In the genomic region with DNA sequence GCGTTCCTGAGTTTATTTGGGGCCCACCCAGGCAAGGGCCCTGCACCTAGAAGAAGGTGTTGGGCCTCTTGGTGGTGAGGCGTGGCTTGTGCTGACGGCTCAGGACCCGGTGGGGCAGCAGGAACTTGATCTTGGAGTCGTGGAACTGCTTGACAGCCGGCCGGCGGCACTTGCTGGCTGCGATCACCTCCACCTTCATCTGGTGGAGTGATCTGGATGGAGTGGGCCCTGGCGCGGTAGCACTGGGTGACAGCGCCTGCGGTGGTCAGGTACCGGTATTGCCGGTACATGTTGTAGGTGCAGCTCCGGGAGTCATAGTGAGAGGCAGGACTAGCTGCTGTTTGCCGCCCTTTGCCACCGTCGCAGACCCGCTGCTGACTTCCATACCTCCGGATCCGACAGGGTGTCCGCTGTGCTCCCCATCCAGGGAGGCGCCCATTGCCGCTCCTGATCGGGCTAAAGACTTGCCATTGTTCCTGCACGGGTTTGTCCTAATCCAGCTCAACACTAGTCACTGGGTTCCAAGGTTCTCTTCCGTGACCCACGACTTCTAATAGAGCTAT, we compare ENCODE assay signal across 13 cellular contexts.
DNase-seq lines count a peak whose midpoint lies in the region; ATAC-seq and TF ChIP-seq lines count a peak whose summit lies in the region.
"Had no signal": no experiment of that assay in that cellular context is flagged by ENCODE, and none has a peak within 500 bp of the region (broad histone marks: within the 10 kb centered on the region; RNA-seq: fewer than 3 reads in every experiment).

No MANE protein-coding gene starts in this region.

- no peaks in the 10 kb centered on the region for H3K27me3 ChIP-seq in CD8-positive, alpha-beta T cell (ENCODE audit: insufficient read depth, low read length)
- no peaks in the 10 kb centered on the region for H3K27me3 ChIP-seq in HCT116 (ENCODE audit: insufficient read depth, low read length)
- H3K27me3 ChIP-seq in endodermal cell (ENCODE audit: control insufficient read depth, insufficient read depth, low read length, poor library complexity, severe bottlenecking), result no peaks in the 10 kb centered on the region
- no peaks in the 10 kb centered on the region for H3K27me3 ChIP-seq in A673 (replicated peaks; ENCODE audit: insufficient read depth, low read depth, low read length, poor library complexity)
- no peaks in the 10 kb centered on the region for H3K27me3 ChIP-seq in neural progenitor cell

- WGBS in endodermal cell (ENCODE audit: insufficient coverage in 1 of 2, insufficient read length in 1 of 2), 2 experiments, result 89 to 97% methylated on average over 15 to 29 of the region's 29 CpGs

- H3K4me3 Mint-ChIP-seq in CD8-positive, alpha-beta T cell, result no peak overlapping the region
- no peak overlapping the region for H3K4me3 Mint-ChIP-seq in endodermal cell
- H3K4me3 Mint-ChIP-seq in neural progenitor cell, result no peak overlapping the region
- H3K4me3 Mint-ChIP-seq: CD14-positive monocyte; CD8-positive, alpha-beta memory T cell; IgD-negative memory B cell had no signal

- no peaks in the 10 kb centered on the region for H3K36me3 ChIP-seq in CD8-positive, alpha-beta T cell (ENCODE audit: insufficient read depth, low read length)
- no peaks in the 10 kb centered on the region for H3K36me3 ChIP-seq in HCT116 (ENCODE audit: control insufficient read depth in 1 of 2, insufficient read depth in 2 of 2, low read length in 2 of 2)
- H3K36me3 ChIP-seq in endodermal cell (ENCODE audit: control insufficient read depth, insufficient read depth, low read length), result no peaks in the 10 kb centered on the region
- H3K36me3 ChIP-seq in A673 (ENCODE audit: insufficient read depth, low read length, poor library complexity, severe bottlenecking), result no peaks in the 10 kb centered on the region
- H3K36me3 ChIP-seq in neural progenitor cell, result no peaks in the 10 kb centered on the region

- H4K20me1 ChIP-seq in HCT116 (ENCODE audit: insufficient read depth) (no peaks in the 10 kb centered on the region), neural progenitor cell (ENCODE audit: low read depth) (peaks cover 1% of the 10 kb centered on the region)

- no peaks in the 10 kb centered on the region for H3K9me2 ChIP-seq in HCT116 (ENCODE audit: insufficient read depth)

- ATAC-seq in CD8-positive, alpha-beta T cell, result no peak
- ATAC-seq in HCT116, result no peak

- intact Hi-C loops in CD8-positive, alpha-beta T cell (cut with DNase I, micrococcal nuclease), result no loop called here
- intact Hi-C loops in HCT116 (cut with micrococcal nuclease), result no loop called here
- intact Hi-C loops in A673 (cut with micrococcal nuclease; ENCODE audit: unreplicated experiment), result no loop called here

- POLR2A ChIA-PET in CD8-positive, alpha-beta T cell (lab: Charles Lee), result no interaction called here
- POLR2A ChIA-PET in HCT116 (lab: Charles Lee) (no interaction called here), A673 (lab: Charles Lee; ENCODE audit: low non-redundant PET) (no interaction called here)

- H3K27ac ChIP-seq in CD8-positive, alpha-beta T cell (ENCODE audit: low read depth, low read length), result no peak overlapping the region
- H3K27ac ChIP-seq in HCT116 (ENCODE audit: low read depth, low read length) (no peak overlapping the region), endodermal cell (ENCODE audit: low read depth, low read length) (no peak overlapping the region), A673 (ENCODE audit: low read depth, low read length, poor library complexity, severe bottlenecking) (no peak overlapping the region), neural progenitor cell (no peak overlapping the region)

- DNase-seq in CD8-positive, alpha-beta T cell, result no peak
- no peak for DNase-seq in HCT116 (ENCODE audit: low read depth, low spot score)
- DNase-seq in endodermal cell, result peak; percentile 53
- DNase-seq in A673 (ENCODE audit: low spot score), result no peak
- DNase-seq in neural progenitor cell (ENCODE audit: low spot score), result no peak
- DNase-seq in NCI-H345 treated with DMSO at 0.1 percent for 48 hours (lab: John Stamatoyannopoulos, UW; ENCODE audit: unreplicated experiment), result no peak
- DNase-seq in NCI-H1105 treated with DMSO at 0.1 percent for 48 hours (lab: John Stamatoyannopoulos, UW), result no peak
- DNase-seq: Caco-2; CD8-positive, alpha-beta memory T cell; GF-D8; KG1 had no signal

- no peak overlapping the region for H3K9ac ChIP-seq in HCT116 (ENCODE audit: low read length)
- no peak overlapping the region for H3K9ac ChIP-seq in endodermal cell (ENCODE audit: extremely low read depth, low read length, poor library complexity, severe bottlenecking)
- no peak overlapping the region for H3K9ac ChIP-seq in neural progenitor cell

- H3K9me3 ChIP-seq in CD8-positive, alpha-beta T cell (ENCODE audit: low read length), result no peaks in the 10 kb centered on the region
- no peaks in the 10 kb centered on the region for H3K9me3 ChIP-seq in HCT116 (ENCODE audit: control insufficient read depth in 1 of 2, insufficient read depth in 1 of 2, low read depth in 1 of 2, low read length in 2 of 2)
- H3K9me3 ChIP-seq in endodermal cell (ENCODE audit: control insufficient read depth, low read length), result peaks cover 5% of the 10 kb centered on the region
- no peaks in the 10 kb centered on the region for H3K9me3 ChIP-seq in A673 (ENCODE audit: low read depth, low read length, poor library complexity, severe bottlenecking)
- no peaks in the 10 kb centered on the region for H3K9me3 ChIP-seq in neural progenitor cell (ENCODE audit: low read depth)
- H3K9me3 ChIP-seq: Caco-2 had no signal

- TF ChIP-seq CTCF in CD8-positive, alpha-beta T cell (IDR thresholded peaks at IDR 0.05), result no peak
- peak in 2 of 3 experiments; percentile 6 to 24; a peak in 2 of 6 replicates for TF ChIP-seq CTCF in HCT116 (IDR thresholded peaks at IDR 0.05 in 2 of 3, conservative IDR thresholded peaks at IDR 0.05 in 1 of 3; ENCODE audit: borderline replicate concordance in 1 of 3, insufficient read depth in 1 of 3, low read depth in 2 of 3, low read length in 2 of 3)
- peak; percentile 44 for TF ChIP-seq CTCF in endodermal cell (conservative IDR thresholded peaks at IDR 0.05)
- no peak for TF ChIP-seq CTCF in A673 (conservative IDR thresholded peaks at IDR 0.05; ENCODE audit: low read depth, low read length)
- no peak for TF ChIP-seq CTCF in neural progenitor cell (IDR thresholded peaks at IDR 0.05)

- TF ChIP-seq RAD21 in HCT116 (IDR thresholded peaks at IDR 0.05; ENCODE audit: low read depth), result no peak

- H3K79me2 ChIP-seq in HCT116 (ENCODE audit: insufficient read depth, low read length), result no peaks in the 10 kb centered on the region
- H3K79me2 ChIP-seq in neural progenitor cell (ENCODE audit: low read depth), result no peaks in the 10 kb centered on the region

- RAD21 ChIA-PET in HCT116 (lab: Charles Lee; ENCODE audit: low non-redundant PET in 1 of 2, low total read pairs in 2 of 2, uncharacterized antibody in 2 of 2, unreplicated experiment in 2 of 2), result no interaction called here

- H3K27me3 Mint-ChIP-seq in CD8-positive, alpha-beta T cell (ENCODE audit: low read depth), result no peaks in the 10 kb centered on the region
- H3K27me3 Mint-ChIP-seq in endodermal cell (ENCODE audit: insufficient read depth) (no peaks in the 10 kb centered on the region), neural progenitor cell (ENCODE audit: insufficient read depth, low read depth) (no peaks in the 10 kb centered on the region)
- H3K27me3 Mint-ChIP-seq: CD8-positive, alpha-beta memory T cell; IgD-negative memory B cell had no signal

- peaks cover 32% of the 10 kb centered on the region for H3K4me1 Mint-ChIP-seq in CD8-positive, alpha-beta T cell (ENCODE audit: low read depth)
- H3K4me1 Mint-ChIP-seq in endodermal cell (peaks cover 10% of the 10 kb centered on the region), neural progenitor cell (peaks cover 4% of the 10 kb centered on the region)
- H3K4me1 Mint-ChIP-seq: IgD-negative memory B cell had no signal

- peaks cover 14% of the 10 kb centered on the region for H3F3A ChIP-seq in neural progenitor cell (ENCODE audit: low read depth)

- no peak overlapping the region for H3K4me2 ChIP-seq in HCT116 (ENCODE audit: low read length)
- H3K4me2 ChIP-seq in neural progenitor cell, result no peak overlapping the region

- CTCF ChIA-PET in CD8-positive, alpha-beta T cell (lab: Charles Lee), result interaction anchor here (0.9 kb wide), 1 partner anchor 195 kb away, joined by 3 read pairs; no protein-coding TSS in a partner anchor
- CTCF ChIA-PET in HCT116 (lab: Charles Lee) (interaction anchor here (0.8 kb wide), 1 partner anchor 10 kb away, joined by 3 read pairs; no protein-coding TSS in a partner anchor), A673 (lab: Charles Lee) (no interaction called here)

- H3K36me3 Mint-ChIP-seq in CD8-positive, alpha-beta T cell, result peaks cover 5% of the 10 kb centered on the region
- H3K36me3 Mint-ChIP-seq in endodermal cell (ENCODE audit: low read depth) (peaks cover 35% of the 10 kb centered on the region), neural progenitor cell (peaks cover 6% of the 10 kb centered on the region)
- H3K36me3 Mint-ChIP-seq: IgD-negative memory B cell had no signal

- no TSS peak for BruUV-seq in HCT116 (replicated peaks; lab: Mats Ljungman, UMichigan)
- BruUV-seq in A673 (replicated peaks; lab: Mats Ljungman, UMichigan), result no TSS peak

- H3K4me3 ChIP-seq in CD8-positive, alpha-beta T cell (ENCODE audit: low read depth, low read length), result no peak overlapping the region
- H3K4me3 ChIP-seq in HCT116 (replicated peaks in 1 of 2; ENCODE audit: low read depth in 1 of 2, low read length in 2 of 2), result no peak overlapping the region
- no peak overlapping the region for H3K4me3 ChIP-seq in endodermal cell (ENCODE audit: low read length)
- no peak overlapping the region for H3K4me3 ChIP-seq in A673 (ENCODE audit: low read depth, low read length, poor library complexity, severe bottlenecking)
- H3K4me3 ChIP-seq in neural progenitor cell, result no peak overlapping the region

- H3K4me1 ChIP-seq in CD8-positive, alpha-beta T cell (ENCODE audit: insufficient read depth, low read length), result peaks cover 17% of the 10 kb centered on the region
- H3K4me1 ChIP-seq in HCT116 (ENCODE audit: control insufficient read depth in 1 of 2, insufficient read depth in 2 of 2, low read length in 2 of 2), result no peaks in the 10 kb centered on the region
- no peaks in the 10 kb centered on the region for H3K4me1 ChIP-seq in endodermal cell (ENCODE audit: control insufficient read depth, insufficient read depth, low read length)
- no peaks in the 10 kb centered on the region for H3K4me1 ChIP-seq in A673 (ENCODE audit: insufficient read depth, low read length, poor library complexity, severe bottlenecking)
- peaks cover 14% of the 10 kb centered on the region for H3K4me1 ChIP-seq in neural progenitor cell
- H3K4me1 ChIP-seq: Caco-2 had no signal

- no peak for TF ChIP-seq POLR2A in HCT116 (IDR thresholded peaks at IDR 0.05; ENCODE audit: borderline replicate concordance, extremely low read depth, insufficient read depth, insufficient read length)

- H3K9me3 Mint-ChIP-seq in CD8-positive, alpha-beta T cell, result peaks cover under 1% of the 10 kb centered on the region
- H3K9me3 Mint-ChIP-seq in endodermal cell (peaks cover 14% of the 10 kb centered on the region), neural progenitor cell (no peaks in the 10 kb centered on the region)

- H2AFZ ChIP-seq in HCT116 (ENCODE audit: low read depth, low read length, poor library complexity, severe bottlenecking) (no peak overlapping the region), neural progenitor cell (replicated peaks) (no peak overlapping the region)

- peak overlapping the region; percentile 49 for H3K27ac Mint-ChIP-seq in CD8-positive, alpha-beta T cell
- no peak overlapping the region for H3K27ac Mint-ChIP-seq in endodermal cell
- H3K27ac Mint-ChIP-seq in neural progenitor cell, result no peak overlapping the region
- H3K27ac Mint-ChIP-seq: CD14-positive monocyte; CD8-positive, alpha-beta memory T cell; IgD-negative memory B cell had no signal

Comparison
In these comparisons a context has a peak if more than half of its experiments do, and no peak if none do; other contexts are left out.
1. CTCF ChIP-seq: peak in HCT116 (2 of 3) and endodermal cell (single experiment); none in CD8-positive, alpha-beta T cell (single experiment), A673 (single experiment) and neural progenitor cell (single experiment).